Comparison of ENCODE assay signal across 1 cellular context in the genomic region with DNA sequence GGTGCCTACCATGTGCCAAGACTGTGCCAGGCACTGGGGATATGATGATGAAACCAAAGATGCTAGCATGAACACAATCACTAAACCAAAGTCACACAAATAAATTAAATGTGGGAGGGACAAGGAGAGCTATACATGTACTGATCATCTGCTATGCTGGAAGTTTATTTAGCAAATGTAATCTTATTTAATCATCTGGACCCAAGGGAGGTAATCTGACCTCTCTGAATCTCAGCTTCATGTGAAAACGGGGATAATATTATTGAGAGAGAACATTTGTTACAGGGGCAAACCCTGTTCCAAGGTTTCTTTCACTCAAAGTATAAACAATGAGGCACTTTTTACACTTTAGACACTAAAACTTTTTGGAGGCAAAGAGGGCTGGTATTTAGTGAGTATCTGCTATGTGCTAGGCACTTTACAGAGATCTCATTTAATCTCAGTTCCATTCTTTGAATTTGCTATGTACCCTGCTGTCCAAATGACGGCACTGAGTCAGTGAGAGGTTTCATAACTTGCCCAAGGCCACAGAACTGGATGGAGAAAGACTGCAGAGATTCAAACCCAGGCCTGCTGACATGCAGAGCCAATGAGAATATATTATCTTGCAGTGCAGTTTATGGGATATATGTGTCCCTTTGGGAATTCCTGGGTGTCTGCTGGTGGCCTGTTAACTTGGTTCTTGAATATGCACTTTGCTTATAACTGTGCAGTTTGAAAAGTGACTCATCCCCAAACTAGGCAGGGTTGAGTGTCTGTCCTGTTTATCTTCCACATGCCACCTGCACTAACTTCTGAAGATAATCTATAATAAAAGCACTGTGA.
TF ChIP-seq lines count a peak whose summit lies in the region.

No MANE protein-coding gene starts in this region.

TF ChIP-seq in HepG2, 621 proteins besides CTCF, POLR2A, EP300 and RAD21 (continued from another document):
- TF ChIP-seq, protein P1, sequence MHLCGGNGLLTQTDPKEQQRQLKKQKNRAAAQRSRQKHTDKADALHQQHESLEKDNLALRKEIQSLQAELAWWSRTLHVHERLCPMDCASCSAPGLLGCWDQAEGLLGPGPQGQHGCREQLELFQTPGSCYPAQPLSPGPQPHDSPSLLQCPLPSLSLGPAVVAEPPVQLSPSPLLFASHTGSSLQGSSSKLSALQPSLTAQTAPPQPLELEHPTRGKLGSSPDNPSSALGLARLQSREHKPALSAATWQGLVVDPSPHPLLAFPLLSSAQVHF (CRISPR knock-in tag; IDR thresholded peaks at IDR 0.05) = no peak
- no peak for TF ChIP-seq ZMYM2 (CRISPR knock-in tag; IDR thresholded peaks at IDR 0.05)
- TF ChIP-seq DNMT3B (CRISPR knock-in tag; conservative IDR thresholded peaks at IDR 0.05) = no peak
- no peak for TF ChIP-seq TMF1 (CRISPR knock-in tag; IDR thresholded peaks at IDR 0.05; ENCODE audit: low read depth)
- TF ChIP-seq ZNF251 (CRISPR knock-in tag; IDR thresholded peaks at IDR 0.05) = no peak
